8 cellular contexts compared by ENCODE assay signal in genomic region chr1:23980006-23980724, GRCh38. TPM values are rescaled to one million over a fixed set of nuclear protein-coding genes. Genes with fewer than 3 reads are reported as not detected.
DNase-seq lines count a peak whose midpoint lies in the region; ATAC-seq and TF ChIP-seq lines count a peak whose summit lies in the region.

TSS of gene SRSF10 (minus strand) at chr1:23980327. CDS start at chr1:23980255, 72 bp downstream.

- peak within 1 kb of the TSS; percentile 95 to 96 for H3K4me3 ChIP-seq in right atrium auricular region
- peak within 1 kb of the TSS; percentile 72 to 75 for H3K4me3 ChIP-seq in uterus

- DNase-seq in NCI-H187 treated with DMSO at 0.1 percent for 48 hours (lab: John Stamatoyannopoulos, UW) = peak; percentile 95
- peak; percentile 75 to 99 (median 96) for DNase-seq in anterior cingulate cortex (lab: John Stamatoyannopoulos, UW)
- peak; percentile 99 for DNase-seq in right atrium auricular region (ENCODE audit: low spot score)
- DNase-seq in pulmonary artery endothelial cell (ENCODE audit: low read depth, low spot score) = peak; percentile 93
- DNase-seq in uterus = peak; percentile 98

- peak; percentile 97 to 100 for TF ChIP-seq POLR2A in uterus (IDR thresholded peaks at IDR 0.05)

- H3K4me1 ChIP-seq in right atrium auricular region (peaks cover 0 to 54% of the 10 kb centered on the region in 2 donors), uterus (peaks cover 9 to 13% of the 10 kb centered on the region in 2 donors)

- H3K9me3 ChIP-seq in right atrium auricular region = no peaks in the 10 kb centered on the region
- no peaks in the 10 kb centered on the region for H3K9me3 ChIP-seq in uterus

- H3K27ac ChIP-seq in right atrium auricular region = peak within 1 kb of the TSS; percentile 98 to 99
- peak within 1 kb of the TSS; percentile 95 to 97 for H3K27ac ChIP-seq in uterus

- peak in 1 of 2 donors; percentile 70 for TF ChIP-seq CTCF in right atrium auricular region (IDR thresholded peaks at IDR 0.05)
- TF ChIP-seq CTCF in uterus (IDR thresholded peaks at IDR 0.05) = peak; percentile 61 to 68 (median 66)

- intact Hi-C loops in T-helper 2 cell treated with Interferon-gamma antibody and Interleukin-4, amounts not matched to agents 100 ng/mL and 5 ng/mL, for 36 hours (cut with micrococcal nuclease) = loop anchor here (1.0 to 10.0 kb wide), 6 partner anchors 21 to 662 kb away; partner anchors contain the start of genes GALE, HMGCL, NIPAL3 and PNRC2
- intact Hi-C loops in uterus (cut with DNase I; ENCODE audit: low total_unique reads) = no loop called here

- H3K36me3 ChIP-seq in right atrium auricular region (no peaks in the 10 kb centered on the region), uterus (no peaks in the 10 kb centered on the region)

- ATAC-seq in GM18499 (IDR thresholded peaks at IDR 0.05; ENCODE audit: insufficient read depth, unreplicated experiment) (peak; percentile 68), HG02970 (IDR thresholded peaks at IDR 0.05; ENCODE audit: low FRiP score, unreplicated experiment) (peak; percentile 96)

- H3K27me3 ChIP-seq in right atrium auricular region (no peaks in the 10 kb centered on the region), uterus (no peaks in the 10 kb centered on the region)

RNA-seq across cellular contexts. Expression of gene SRSF10, which starts in this region (rescaled TPM):
- total RNA-seq in T-helper 2 cell treated with Interferon-gamma antibody and Interleukin-4, amounts not matched to agents 100 ng/mL and 5 ng/mL, for 36 hours = 220 and 233 TPM in 2 replicates
- total RNA-seq in right atrium auricular region (10 to 100 TPM; 38.6 to 43.1 TPM), pulmonary artery endothelial cell (91.4 and 139 TPM in 2 replicates), uterus (100 to 1,000 TPM; 105 to 198 (median 162) TPM)

Comparison
In these comparisons a context has a peak if more than half of its experiments do, and no peak if none do; other contexts are left out.
1. Peak in every context shown above with its lines: DNase-seq, ATAC-seq, H3K4me3 ChIP-seq and H3K27ac ChIP-seq.